Comparison of ENCODE assay signal across 13 cellular contexts in the genomic region with DNA sequence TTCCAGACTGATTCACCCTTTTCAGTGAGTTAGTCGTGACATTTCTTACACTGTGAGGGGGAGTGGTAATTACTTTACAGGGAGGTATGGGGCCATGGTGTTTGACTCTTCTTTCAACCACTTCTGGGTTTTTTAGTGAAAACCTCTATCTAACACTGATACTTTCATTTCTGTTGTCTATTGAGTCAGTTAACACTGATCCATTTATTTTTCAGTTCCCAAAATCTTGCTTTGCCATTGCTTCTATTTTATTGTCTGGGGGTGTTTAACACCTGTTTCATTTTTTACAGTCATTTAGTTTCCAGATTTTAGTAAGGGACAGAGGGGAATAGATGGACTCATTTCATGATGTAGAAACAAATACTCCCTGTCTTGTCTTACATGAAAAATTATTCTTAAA.
A peak's percentile ranks its signal among the peaks of the same experiment; 100 is the strongest.
DNase-seq lines count a peak whose midpoint lies in the region; ATAC-seq and TF ChIP-seq lines count a peak whose summit lies in the region.
"Had no signal": no experiment of that assay in that cellular context is flagged by ENCODE, and none has a peak within 500 bp of the region (broad histone marks: within the 10 kb centered on the region; RNA-seq: fewer than 3 reads in every experiment).

No MANE protein-coding gene starts in this region.

- TF ChIP-seq POLR2A in body of pancreas (IDR thresholded peaks at IDR 0.05): no peak

- H3K9ac ChIP-seq in mesenchymal stem cell (ENCODE audit: low read length) (no peak overlapping the region), MM.1S (ENCODE audit: low read length) (no peak overlapping the region)

- H3K27me3 ChIP-seq in mesenchymal stem cell (ENCODE audit: control insufficient read depth in 1 of 2, insufficient read depth in 1 of 2, low read length in 2 of 2) (no peaks in the 10 kb centered on the region), body of pancreas (no peaks in the 10 kb centered on the region), MM.1S (replicated peaks; ENCODE audit: insufficient read depth, low read length) (no peaks in the 10 kb centered on the region)

- no peak overlapping the region for H2BK15ac ChIP-seq in mesenchymal stem cell (ENCODE audit: low read depth, poor library complexity, severe bottlenecking)

- H3K4ac ChIP-seq in mesenchymal stem cell (ENCODE audit: low read depth in 1 of 2, low read length in 2 of 2): no peak overlapping the region

- ATAC-seq in GM19043 (IDR thresholded peaks at IDR 0.05; ENCODE audit: low read depth, unreplicated experiment): peak; percentile 60
- ATAC-seq in HG02623 (IDR thresholded peaks at IDR 0.05; ENCODE audit: unreplicated experiment): peak; percentile 82
- peak; percentile 69 for ATAC-seq in HG03439 (IDR thresholded peaks at IDR 0.05; ENCODE audit: unreplicated experiment)
- no peak for ATAC-seq in body of pancreas

- H2AFZ ChIP-seq in mesenchymal stem cell (ENCODE audit: low read depth, low read length) (no peak overlapping the region), MM.1S (ENCODE audit: low read length) (no peak overlapping the region)

- no peak overlapping the region for H4K8ac ChIP-seq in mesenchymal stem cell (ENCODE audit: low read length)

- H3K9me2 ChIP-seq in MM.1S (replicated peaks; ENCODE audit: insufficient read depth, low read length): no peaks in the 10 kb centered on the region

- no peak overlapping the region for H2BK12ac ChIP-seq in mesenchymal stem cell (ENCODE audit: low read length in 2 of 2)

- H3K4me2 ChIP-seq in mesenchymal stem cell (ENCODE audit: low read length, poor library complexity, severe bottlenecking) (no peak overlapping the region), MM.1S (ENCODE audit: low read depth, low read length) (no peak overlapping the region)

- H3K79me1 ChIP-seq in mesenchymal stem cell (replicated peaks; ENCODE audit: low read length, poor library complexity, severe bottlenecking): no peaks in the 10 kb centered on the region

- H3K14ac ChIP-seq in mesenchymal stem cell (ENCODE audit: low read length in 2 of 2): no peak overlapping the region

- DNase-seq in GM13977 (ENCODE audit: low spot score) (peak; percentile 58), mesenchymal stem cell (no peak), body of pancreas (no peak), NCI-H1930 (lab: John Stamatoyannopoulos, UW) (no peak), MM.1S (no peak)
- DNase-seq: activated B cell treated with CpG ODN at 0.5 μM for 24 hours; amygdala; CD4-positive, CD25-positive, alpha-beta regulatory T cell; endodermal cell; IMR-90 had no signal

- H3F3A ChIP-seq in MM.1S (ENCODE audit: insufficient read depth, low read length): no peaks in the 10 kb centered on the region

- no CpG with 5 or more reads among the region's 1 CpG for whole genome bisulfite sequencing in mesenchymal stem cell
- 83 to 95% methylated on average over 1 of the region's 1 CpG for WGBS in body of pancreas, 2 donors

- H3K4me3 ChIP-seq in mesenchymal stem cell (ENCODE audit: insufficient read depth in 1 of 2, low read depth in 1 of 2, low read length in 2 of 2) (no peak overlapping the region), body of pancreas (no peak overlapping the region), MM.1S (ENCODE audit: low read length) (no peak overlapping the region)

- no peak overlapping the region for H2AK5ac ChIP-seq in mesenchymal stem cell (ENCODE audit: low read length, severe bottlenecking)

- H3K36me3 ChIP-seq in mesenchymal stem cell (ENCODE audit: control insufficient read depth in 1 of 2, insufficient read depth in 2 of 2, low read depth in 1 of 2, low read length in 2 of 2) (no peaks in the 10 kb centered on the region), body of pancreas (replicated peaks in 1 of 2; ENCODE audit: insufficient read depth in 1 of 2, low read depth in 2 of 2) (no peaks in the 10 kb centered on the region), MM.1S (replicated peaks; ENCODE audit: insufficient read depth, low read length) (peaks cover 9% of the 10 kb centered on the region; the same call in 1 of the 2 replicates)

- no peak overlapping the region for H3K27ac ChIP-seq in mesenchymal stem cell (ENCODE audit: low read length, poor library complexity, severe bottlenecking)
- no peak overlapping the region for H3K27ac ChIP-seq in body of pancreas
- no peak overlapping the region for H3K27ac ChIP-seq in MM.1S (ENCODE audit: low read length)

- H2BK5ac ChIP-seq in mesenchymal stem cell (ENCODE audit: low read depth, low read length, poor library complexity, severe bottlenecking): no peak overlapping the region

- no peak overlapping the region for H2BK120ac ChIP-seq in mesenchymal stem cell (ENCODE audit: low read depth, low read length)

- in situ Hi-C loops in GM13977 (cut with MboI; ENCODE audit: low pct_unique_long_range_greater_than_20kb, low sequenced_read_pairs, unreplicated experiment): no loop called here

- H3K18ac ChIP-seq in mesenchymal stem cell (ENCODE audit: low read depth in 1 of 2, low read length in 2 of 2): no peak overlapping the region

- intact Hi-C loops in body of pancreas (cut with DNase I): no loop called here

- no peaks in the 10 kb centered on the region for H3K9me3 ChIP-seq in mesenchymal stem cell (ENCODE audit: control insufficient read depth, low read length)
- no peaks in the 10 kb centered on the region for H3K9me3 ChIP-seq in body of pancreas
- no peaks in the 10 kb centered on the region for H3K9me3 ChIP-seq in MM.1S (replicated peaks; ENCODE audit: insufficient read depth, low read length)

- no peaks in the 10 kb centered on the region for H4K20me1 ChIP-seq in MM.1S (ENCODE audit: insufficient read depth, low read length)

- H3K79me2 ChIP-seq in MM.1S (ENCODE audit: low read length): no peaks in the 10 kb centered on the region

- no peak overlapping the region for H3K23ac ChIP-seq in mesenchymal stem cell (ENCODE audit: low read length in 2 of 2)

- TF ChIP-seq CTCF in GM13977 (IDR thresholded peaks at IDR 0.05; ENCODE audit: extremely low read depth, insufficient read depth, missing control alignments): no peak
- TF ChIP-seq CTCF in body of pancreas (IDR thresholded peaks at IDR 0.05): no peak
- TF ChIP-seq CTCF in MM.1S (IDR thresholded peaks at IDR 0.05; ENCODE audit: low read length): no peak

- H3K4me1 ChIP-seq in mesenchymal stem cell (ENCODE audit: control insufficient read depth, insufficient read depth, low read depth, low read length) (no peaks in the 10 kb centered on the region), body of pancreas (no peaks in the 10 kb centered on the region), MM.1S (ENCODE audit: low read length) (no peaks in the 10 kb centered on the region)

- H4K91ac ChIP-seq in mesenchymal stem cell (ENCODE audit: low read length): no peak overlapping the region
